In the genomic region with DNA sequence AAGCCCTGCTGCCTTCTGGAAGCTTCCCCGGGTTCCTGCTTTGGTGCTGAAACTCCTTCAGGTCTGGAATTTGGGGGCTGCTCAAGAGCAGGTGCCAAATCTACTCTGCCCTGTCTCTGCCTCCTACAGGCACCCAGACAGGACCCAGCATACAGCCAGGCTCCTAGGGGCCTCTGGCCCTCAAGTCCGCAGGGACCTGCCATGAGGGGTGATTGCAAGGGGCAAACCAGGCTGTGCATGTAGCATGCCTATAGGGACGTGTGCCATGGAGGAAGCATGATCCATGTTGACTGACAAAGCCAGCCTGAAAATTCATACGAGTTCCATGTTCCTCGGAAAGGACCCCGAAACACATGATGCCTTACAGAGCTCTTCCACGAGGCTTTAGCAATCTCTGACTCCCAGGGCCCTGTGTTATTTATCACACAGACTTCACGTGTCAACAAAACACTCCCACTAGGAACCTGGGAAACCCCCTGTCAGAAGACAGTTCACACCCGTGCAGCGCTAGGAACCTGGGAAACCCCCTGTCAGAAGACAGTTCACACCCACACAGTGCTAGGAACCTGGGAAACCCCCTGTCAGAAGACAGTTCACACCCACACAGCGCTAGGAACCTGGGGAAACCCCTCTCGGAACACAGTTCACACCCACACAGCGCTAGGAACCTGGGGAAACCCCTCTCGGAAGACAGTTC, we compare ENCODE assay signal across 11 cellular contexts.
A peak's percentile ranks its signal among the peaks of the same experiment; 100 is the strongest.
DNase-seq lines count a peak whose midpoint lies in the region; ATAC-seq and TF ChIP-seq lines count a peak whose summit lies in the region.
"Had no signal": no experiment of that assay in that cellular context is flagged by ENCODE, and none has a peak within 500 bp of the region (broad histone marks: within the 10 kb centered on the region; RNA-seq: fewer than 3 reads in every experiment).

No MANE protein-coding gene starts in this region.

- ATAC-seq in heart right ventricle: peak in 3 of 8 donors; percentile 10 to 20 (median 16)
- ATAC-seq: sciatic nerve had no signal

- DNase-seq in heart right ventricle: no peak
- no peak for DNase-seq in cardiac septum (ENCODE audit: low spot score)
- DNase-seq in T-helper 2 cell: peak in 3 of 5 experiments; percentile 20 to 48 (median 29)
- DNase-seq in effector memory CD4-positive, alpha-beta T cell: peak; percentile 20 to 41 (median 36)
- peak in 2 of 3 experiments; percentile 17 to 27 for DNase-seq in stimulated activated CD4-positive, alpha-beta T cell treated with anti-CD3 and anti-CD28 coated beads, TNF-alpha, amount 100 ng/mL, for 24 hours (ENCODE audit: low read depth in 3 of 3)
- no peak for DNase-seq in NCI-H128 (lab: John Stamatoyannopoulos, UW; ENCODE audit: unreplicated experiment)
- DNase-seq in HAP-1 (ENCODE audit: low spot score in 2 of 2): no peak
- DNase-seq: activated naive CD8-positive, alpha-beta T cell treated with anti-CD3 and anti-CD28 coated beads, Interleukin-2, amount 10 ng/mL, durations not matched to agents 7 days and 5 days; NCI-H345; SIG-M5 had no signal

- no peak overlapping the region for H3K4me3 ChIP-seq in heart right ventricle
- no peak overlapping the region for H3K4me3 ChIP-seq in effector memory CD4-positive, alpha-beta T cell (ENCODE audit: insufficient read depth, low read depth, low read length, poor library complexity, severe bottlenecking)
- no peak overlapping the region for H3K4me3 ChIP-seq in HAP-1

- H3K27ac ChIP-seq in heart right ventricle: peak overlapping the region in 9 of 10 donors; percentile 78 to 95 (median 87)
- peak overlapping the region; percentile 34 for H3K27ac ChIP-seq in effector memory CD4-positive, alpha-beta T cell (ENCODE audit: insufficient read depth, low read length, poor library complexity, severe bottlenecking)

- WGBS in heart right ventricle, 2 donors: 82 to 83% methylated on average over 12 to 14 of the region's 14 CpGs

- H3K27me3 ChIP-seq in heart right ventricle (no peaks in the 10 kb centered on the region), HAP-1 (ENCODE audit: low read depth) (no peaks in the 10 kb centered on the region)
- no peaks in the 10 kb centered on the region for H3K27me3 ChIP-seq in effector memory CD4-positive, alpha-beta T cell (replicated peaks; ENCODE audit: control insufficient read depth, insufficient read depth, low read length, poor library complexity, severe bottlenecking)

- H3K9me3 ChIP-seq in heart right ventricle (peaks cover 0 to 11% (median 0%) of the 10 kb centered on the region in 11 donors), HAP-1 (no peaks in the 10 kb centered on the region)
- H3K9me3 ChIP-seq in effector memory CD4-positive, alpha-beta T cell (ENCODE audit: control insufficient read depth, low read length): peaks cover 5% of the 10 kb centered on the region

- in situ Hi-C loops in HAP-1 (cut with MboI; ENCODE audit: low sequenced_read_pairs): no loop called here

- H3K4me1 ChIP-seq in heart right ventricle: peaks cover 0 to 14% (median 0%) of the 10 kb centered on the region in 9 donors
- no peaks in the 10 kb centered on the region for H3K4me1 ChIP-seq in effector memory CD4-positive, alpha-beta T cell (ENCODE audit: control insufficient read depth, insufficient read depth, low read length, poor library complexity, severe bottlenecking)
- no peaks in the 10 kb centered on the region for H3K4me1 ChIP-seq in HAP-1

- no peak for TF ChIP-seq CTCF in heart right ventricle (IDR thresholded peaks at IDR 0.05)

- intact Hi-C loops in heart right ventricle (cut with DNase I): loop anchor here in 1 of 10 donors (10.0 kb wide), 1 partner anchor 136 kb away; a partner anchor contains a TSS
- intact Hi-C loops in cardiac septum (cut with DNase I): loop anchor here (5.0 kb wide), 1 partner anchor 76 kb away; a partner anchor contains a TSS

- H3K36me3 ChIP-seq in heart right ventricle (no peaks in the 10 kb centered on the region), HAP-1 (replicated peaks) (no peaks in the 10 kb centered on the region; the same call in 1 of the 2 replicates)
- no peaks in the 10 kb centered on the region for H3K36me3 ChIP-seq in effector memory CD4-positive, alpha-beta T cell (ENCODE audit: control insufficient read depth, insufficient read depth, low read length)

Comparison
In these comparisons a context has a peak if more than half of its experiments do, and no peak if none do; other contexts are left out.
1. DNase-seq: peak in T-helper 2 cell (3 of 5), effector memory CD4-positive, alpha-beta T cell (3 of 3) and stimulated activated CD4-positive, alpha-beta T cell treated with anti-CD3 and anti-CD28 coated beads, TNF-alpha, amount 100 ng/mL, for 24 hours (2 of 3); none in heart right ventricle (0 of 2), cardiac septum (single experiment), NCI-H128 (single experiment) and HAP-1 (0 of 2).